ENCODE assay signal across 20 cellular contexts in the genomic region with DNA sequence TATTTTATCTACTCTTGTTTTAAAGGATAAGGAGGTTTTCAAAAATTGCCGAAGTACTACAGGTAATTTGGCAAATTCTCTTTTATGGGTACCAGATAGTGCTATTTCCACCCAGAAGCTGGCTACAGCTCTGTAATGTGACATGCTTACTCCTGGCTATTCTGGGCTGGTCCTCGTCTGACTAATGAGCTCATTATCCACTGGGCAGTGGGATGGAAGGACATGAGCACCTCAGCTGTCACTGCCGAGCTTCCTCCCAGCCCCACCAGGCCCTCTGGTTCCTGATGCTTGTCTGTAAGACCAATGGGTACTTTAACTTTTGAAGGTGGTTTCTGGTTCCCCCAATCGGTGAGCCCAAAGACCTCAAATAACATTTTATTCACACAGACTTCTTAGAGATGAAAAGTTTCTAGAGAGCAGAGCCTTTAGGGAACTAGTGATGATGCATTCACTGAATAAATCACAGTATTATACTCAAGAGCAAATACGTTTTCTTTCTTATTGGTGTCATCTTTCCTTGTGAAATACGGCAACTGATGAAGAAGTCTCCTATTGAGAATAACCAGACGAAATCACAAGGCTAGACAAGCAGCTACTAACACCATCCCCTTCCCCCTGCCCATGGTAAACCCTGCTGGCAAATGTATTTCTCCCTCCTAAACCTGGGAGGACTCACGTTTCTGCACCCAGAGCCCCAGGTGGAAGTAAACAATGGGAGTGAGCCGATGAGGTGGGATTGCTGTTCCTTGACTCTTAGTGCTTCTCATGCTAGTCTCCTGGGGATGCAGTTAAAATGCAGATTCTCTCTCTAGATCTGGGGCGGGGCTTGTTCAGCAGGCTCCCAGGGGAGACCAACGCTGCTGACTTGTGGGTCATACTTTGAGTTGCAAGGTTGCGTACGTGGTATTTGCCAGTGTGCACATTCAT.
DNase-seq lines count a peak whose midpoint lies in the region; ATAC-seq and TF ChIP-seq lines count a peak whose summit lies in the region.
"Had no signal": no experiment of that assay in that cellular context is flagged by ENCODE, and none has a peak within 500 bp of the region (broad histone marks: within the 10 kb centered on the region; RNA-seq: fewer than 3 reads in every experiment).

No MANE protein-coding gene starts in this region.

- H3K27ac ChIP-seq in right cardiac atrium (ENCODE audit: low read length) (no peak overlapping the region), right atrium auricular region (peak overlapping the region in 1 of 2 donors; percentile 11), hepatocyte (peak overlapping the region; percentile 39), rectal smooth muscle tissue (ENCODE audit: low read depth, low read length) (peak overlapping the region; percentile 16), mesenchymal stem cell (ENCODE audit: low read length, poor library complexity, severe bottlenecking) (no peak overlapping the region)
- H3K27ac ChIP-seq: upper lobe of left lung had no signal

- TF ChIP-seq CTCF in right atrium auricular region (IDR thresholded peaks at IDR 0.05) (no peak), hepatocyte (IDR thresholded peaks at IDR 0.05; ENCODE audit: poor library complexity) (no peak)

- no peak for ATAC-seq in right cardiac atrium
- no peak for ATAC-seq in GM19324 (IDR thresholded peaks at IDR 0.05; ENCODE audit: low FRiP score, unreplicated experiment)
- ATAC-seq: activated CD4-positive, CD25-positive, alpha-beta regulatory T cell treated with anti-CD3 and anti-CD28 coated beads, Interleukin-2, amount 50 U/mL, for 24 hours; left colon had no signal

- H3K4me3 Mint-ChIP-seq in activated CD4-positive, alpha-beta memory T cell treated with anti-CD3 and anti-CD28 coated beads for 36 hours: no peak overlapping the region
- H3K4me3 Mint-ChIP-seq: activated naive CD8-positive, alpha-beta T cell had no signal

- H3K18ac ChIP-seq in mesenchymal stem cell (ENCODE audit: low read depth in 1 of 2, low read length in 2 of 2): no peak overlapping the region

- H3K36me3 Mint-ChIP-seq in activated CD4-positive, alpha-beta memory T cell treated with anti-CD3 and anti-CD28 coated beads for 36 hours: no peaks in the 10 kb centered on the region

- H3K4me1 ChIP-seq in right cardiac atrium (ENCODE audit: control insufficient read depth, insufficient read depth, low read length) (peaks cover 8% of the 10 kb centered on the region), right atrium auricular region (peaks cover 0 to 33% of the 10 kb centered on the region in 2 donors), hepatocyte (ENCODE audit: insufficient read depth) (peaks cover 8% of the 10 kb centered on the region), rectal smooth muscle tissue (ENCODE audit: control insufficient read depth, insufficient read depth, low read length) (peaks cover 31% of the 10 kb centered on the region), mesenchymal stem cell (ENCODE audit: control insufficient read depth, insufficient read depth, low read depth, low read length) (peaks cover 5% of the 10 kb centered on the region)

- no peaks in the 10 kb centered on the region for H3K36me3 ChIP-seq in right atrium auricular region
- no peaks in the 10 kb centered on the region for H3K36me3 ChIP-seq in hepatocyte (replicated peaks; ENCODE audit: insufficient read depth, low read depth)
- H3K36me3 ChIP-seq in rectal smooth muscle tissue (ENCODE audit: control insufficient read depth, insufficient read depth, low read length): no peaks in the 10 kb centered on the region
- peaks cover 0 to 5% of the 10 kb centered on the region in 2 experiments for H3K36me3 ChIP-seq in mesenchymal stem cell (ENCODE audit: control insufficient read depth in 1 of 2, insufficient read depth in 2 of 2, low read depth in 1 of 2, low read length in 2 of 2)
- H3K36me3 ChIP-seq: upper lobe of left lung had no signal

- no peak overlapping the region for H2BK5ac ChIP-seq in mesenchymal stem cell (ENCODE audit: low read depth, low read length, poor library complexity, severe bottlenecking)

- 55% methylated on average over 13 of the region's 13 CpGs for WGBS in right cardiac atrium
- WGBS in hepatocyte (ENCODE audit: low lambda C conversion rate, missing lambda C conversion rate): 61% methylated on average over 13 of the region's 13 CpGs
- WGBS in mesenchymal stem cell: 48% methylated on average over 11 of the region's 13 CpGs

- H3K9me2 ChIP-seq in hepatocyte (replicated peaks; ENCODE audit: insufficient read depth): no peaks in the 10 kb centered on the region

- H3K27ac Mint-ChIP-seq in activated CD4-positive, alpha-beta memory T cell treated with anti-CD3 and anti-CD28 coated beads for 36 hours: no peak overlapping the region
- H3K27ac Mint-ChIP-seq: activated naive CD8-positive, alpha-beta T cell had no signal

- no peaks in the 10 kb centered on the region for H4K20me1 ChIP-seq in hepatocyte (ENCODE audit: insufficient read depth, poor library complexity, severe bottlenecking)

- H2AFZ ChIP-seq in hepatocyte: no peak overlapping the region
- H2AFZ ChIP-seq in mesenchymal stem cell (ENCODE audit: low read depth, low read length): no peak overlapping the region

- no peak overlapping the region for H3K14ac ChIP-seq in mesenchymal stem cell (ENCODE audit: low read length in 2 of 2)

- H3K27me3 ChIP-seq in right cardiac atrium (ENCODE audit: control insufficient read depth, insufficient read depth): no peaks in the 10 kb centered on the region
- H3K27me3 ChIP-seq in right atrium auricular region: no peaks in the 10 kb centered on the region
- H3K27me3 ChIP-seq in hepatocyte: no peaks in the 10 kb centered on the region
- H3K27me3 ChIP-seq in rectal smooth muscle tissue (ENCODE audit: control insufficient read depth, insufficient read depth, low read length): no peaks in the 10 kb centered on the region
- no peaks in the 10 kb centered on the region for H3K27me3 ChIP-seq in mesenchymal stem cell (ENCODE audit: control insufficient read depth in 1 of 2, insufficient read depth in 1 of 2, low read length in 2 of 2)
- H3K27me3 ChIP-seq: right lobe of liver, upper lobe of left lung had no signal

- H3K9me3 Mint-ChIP-seq in activated CD4-positive, alpha-beta memory T cell treated with anti-CD3 and anti-CD28 coated beads for 36 hours: no peaks in the 10 kb centered on the region

- no peak overlapping the region for H4K8ac ChIP-seq in mesenchymal stem cell (ENCODE audit: low read length)

- POLR2A ChIA-PET in activated CD4-positive, alpha-beta memory T cell treated with anti-CD3 and anti-CD28 coated beads for 36 hours (lab: Charles Lee): no interaction called here

- H3K4me3 ChIP-seq in right cardiac atrium (ENCODE audit: low read length): no peak overlapping the region
- no peak overlapping the region for H3K4me3 ChIP-seq in right atrium auricular region
- H3K4me3 ChIP-seq in hepatocyte: no peak overlapping the region
- H3K4me3 ChIP-seq in rectal smooth muscle tissue (ENCODE audit: low read length): no peak overlapping the region
- no peak overlapping the region for H3K4me3 ChIP-seq in mesenchymal stem cell (ENCODE audit: insufficient read depth in 1 of 2, low read depth in 1 of 2, low read length in 2 of 2)
- H3K4me3 ChIP-seq: right lobe of liver, upper lobe of left lung had no signal

- H3K4me2 ChIP-seq in hepatocyte (no peak overlapping the region), mesenchymal stem cell (ENCODE audit: low read length, poor library complexity, severe bottlenecking) (no peak overlapping the region)

- no peak overlapping the region for H3K23ac ChIP-seq in mesenchymal stem cell (ENCODE audit: low read length in 2 of 2)

- H2BK120ac ChIP-seq in mesenchymal stem cell (ENCODE audit: low read depth, low read length): no peak overlapping the region

- intact Hi-C loops in right cardiac atrium (cut with DNase I): no loop called here
- intact Hi-C loops in activated CD4-positive, alpha-beta memory T cell treated with anti-CD3 and anti-CD28 coated beads for 36 hours (cut with micrococcal nuclease): no loop called here

- no peak overlapping the region for H2BK12ac ChIP-seq in mesenchymal stem cell (ENCODE audit: low read length in 2 of 2)

- peak in 2 of 3 donors; percentile 18 to 43 for DNase-seq in right cardiac atrium
- no peak for DNase-seq in right atrium auricular region (ENCODE audit: low spot score)
- DNase-seq in hepatocyte (ENCODE audit: low spot score): no peak
- DNase-seq in mesenchymal stem cell: no peak
- no peak for DNase-seq in DMS153 treated with DMSO at 0.1 percent for 48 hours (lab: John Stamatoyannopoulos, UW; ENCODE audit: unreplicated experiment)
- DNase-seq in activated CD4-positive, alpha-beta memory T cell treated with anti-CD3 and anti-CD28 coated beads for 36 hours: no peak
- DNase-seq: GOT3; Kasumi-1; left colon; NCI-H1417 treated with DMSO at 0.1 percent for 48 hours; occipital lobe; stimulated activated CD4-positive, alpha-beta T cell treated with anti-CD3 and anti-CD28 coated beads, Interleukin-2, amount 100 ng/mL, for 24 hours; stimulated activated naive CD4-positive, alpha-beta T cell treated with Interleukin-2 at 50 U/mL for 16 hours; T1000; upper lobe of left lung had no signal

- no peak overlapping the region for H3K4ac ChIP-seq in mesenchymal stem cell (ENCODE audit: low read depth in 1 of 2, low read length in 2 of 2)

- H4K91ac ChIP-seq in mesenchymal stem cell (ENCODE audit: low read length): no peak overlapping the region

- H2BK15ac ChIP-seq in mesenchymal stem cell (ENCODE audit: low read depth, poor library complexity, severe bottlenecking): no peak overlapping the region

- H3K79me2 ChIP-seq in hepatocyte: no peaks in the 10 kb centered on the region

- peaks cover 13% of the 10 kb centered on the region for H3K4me1 Mint-ChIP-seq in activated CD4-positive, alpha-beta memory T cell treated with anti-CD3 and anti-CD28 coated beads for 36 hours (ENCODE audit: low read depth)

- no peak overlapping the region for H2AK5ac ChIP-seq in mesenchymal stem cell (ENCODE audit: low read length, severe bottlenecking)

- H3K9ac ChIP-seq in rectal smooth muscle tissue (ENCODE audit: low read length) (no peak overlapping the region), mesenchymal stem cell (ENCODE audit: low read length) (no peak overlapping the region)

- CTCF ChIA-PET in activated CD4-positive, alpha-beta memory T cell treated with anti-CD3 and anti-CD28 coated beads for 36 hours (lab: Charles Lee): no interaction called here

- H3K9me3 ChIP-seq in right cardiac atrium (ENCODE audit: control insufficient read depth, low read length) (no peaks in the 10 kb centered on the region), right atrium auricular region (no peaks in the 10 kb centered on the region), hepatocyte (ENCODE audit: low read depth) (no peaks in the 10 kb centered on the region), mesenchymal stem cell (ENCODE audit: control insufficient read depth, low read length) (no peaks in the 10 kb centered on the region)
- H3K9me3 ChIP-seq: right lobe of liver, upper lobe of left lung had no signal

- peaks cover 28% of the 10 kb centered on the region for H3K27me3 Mint-ChIP-seq in activated CD4-positive, alpha-beta memory T cell treated with anti-CD3 and anti-CD28 coated beads for 36 hours

- H3K79me1 ChIP-seq in mesenchymal stem cell (replicated peaks; ENCODE audit: low read length, poor library complexity, severe bottlenecking): no peaks in the 10 kb centered on the region

Comparison
In these comparisons a context has a peak if more than half of its experiments do, and no peak if none do; other contexts are left out.
1. DNase-seq: peak in right cardiac atrium (2 of 3); none in right atrium auricular region (single experiment), hepatocyte (single experiment), mesenchymal stem cell (single experiment), DMS153 treated with DMSO at 0.1 percent for 48 hours (single experiment) and activated CD4-positive, alpha-beta memory T cell treated with anti-CD3 and anti-CD28 coated beads for 36 hours (single experiment).
2. H3K27ac ChIP-seq: peak in hepatocyte (single experiment) and rectal smooth muscle tissue (single experiment); none in right cardiac atrium (single experiment) and mesenchymal stem cell (single experiment).